20 cellular contexts compared by ENCODE assay signal in genomic region chr16:1918312-1918889, GRCh38. TPM values are rescaled to one million over a fixed set of nuclear protein-coding genes. Genes with fewer than 3 reads are reported as not detected.
DNase-seq lines count a peak whose midpoint lies in the region; ATAC-seq and TF ChIP-seq lines count a peak whose summit lies in the region.
"Had no signal": no experiment of that assay in that cellular context is flagged by ENCODE, and none has a peak within 500 bp of the region (broad histone marks: within the 10 kb centered on the region; RNA-seq: fewer than 3 reads in every experiment).

Gene HS3ST6, minus strand, starts transcription at chr16:1918415. Its CDS starts 92 bp downstream, at chr16:1918323.

- no peaks in the 10 kb centered on the region for H3K36me3 ChIP-seq in left ventricle myocardium inferior
- H3K36me3 ChIP-seq in mammary epithelial cell (ENCODE audit: insufficient read depth, low read length), result no peaks in the 10 kb centered on the region
- no peaks in the 10 kb centered on the region for H3K36me3 ChIP-seq in urinary bladder (ENCODE audit: insufficient read depth)
- H3K36me3 ChIP-seq: heart right ventricle, upper lobe of right lung had no signal

- TF ChIP-seq CTCF in left ventricle myocardium inferior (IDR thresholded peaks at IDR 0.05; ENCODE audit: borderline replicate concordance) (no peak), mammary epithelial cell (conservative IDR thresholded peaks at IDR 0.05 in 1 of 2, IDR thresholded peaks at IDR 0.05 in 1 of 2; ENCODE audit: extremely low read depth in 1 of 2, insufficient read depth in 1 of 2, low read depth in 1 of 2, low read length in 2 of 2) (no peak), progenitor cell of endocrine pancreas (IDR thresholded peaks at IDR 0.05; ENCODE audit: unreplicated experiment) (no peak)

- H3K4me3 Mint-ChIP-seq in progenitor cell of endocrine pancreas (ENCODE audit: low read depth), result no peak within 1 kb of the TSS
- H3K4me3 Mint-ChIP-seq: memory B cell; stimulated activated naive B cell treated with anti-CD40 and anti-IgM and Interleukin-4, amounts not matched to agents 10 μg/mL and 1 μg/mL and 100 μg/mL, for 72 hours had no signal

- DNase-seq in left ventricle myocardium inferior (no peak), cardiac septum (ENCODE audit: low spot score) (no peak), mammary epithelial cell (no peak), left colon (peak in 1 of 2 donors; percentile 53), progenitor cell of endocrine pancreas (ENCODE audit: low spot score, unreplicated experiment) (no peak)
- DNase-seq: activated CD4-positive, alpha-beta T cell treated with anti-CD3 and anti-CD28 coated beads, Interleukin-2, amount 50 U/mL, for 48 hours; amygdala; DMS 273 treated with DMSO at 0.1 percent for 48 hours; heart right ventricle; MM.1S; NCI-H2107; stimulated activated naive B cell treated with anti-CD40 and anti-IgM and Interleukin-4, amounts not matched to agents 10 μg/mL and 1 μg/mL and 100 μg/mL, for 72 hours had no signal

- in situ Hi-C loops in mammary epithelial cell (cut with MboI; ENCODE audit: low sequenced_read_pairs in 2 of 2), result no loop called here

- H3K27me3 ChIP-seq in left ventricle myocardium inferior (ENCODE audit: low read depth) (peaks cover 99% of the 10 kb centered on the region), mammary epithelial cell (ENCODE audit: insufficient read depth, low read length) (peaks cover 39% of the 10 kb centered on the region)

- BruUV-seq in mammary epithelial cell (replicated peaks; lab: Mats Ljungman, UMichigan), result no TSS peak

- ATAC-seq in left colon (peak; percentile 28), HG02970 (IDR thresholded peaks at IDR 0.05; ENCODE audit: low FRiP score, unreplicated experiment) (no peak), HG02885 (IDR thresholded peaks at IDR 0.05; ENCODE audit: poor library complexity, unreplicated experiment) (no peak)
- ATAC-seq: heart right ventricle; stimulated activated naive B cell treated with anti-CD40 and anti-IgM and Interleukin-4, amounts not matched to agents 10 μg/mL and 1 μg/mL and 100 μg/mL, for 72 hours; upper lobe of right lung had no signal

- intact Hi-C loops in left ventricle myocardium inferior (cut with micrococcal nuclease), result no loop called here
- intact Hi-C loops in cardiac septum (cut with DNase I), result no loop called here
- intact Hi-C loops in mammary epithelial cell (cut with micrococcal nuclease), result no loop called here
- intact Hi-C loops in left colon (cut with DNase I, micrococcal nuclease), result no loop called here

- no peaks in the 10 kb centered on the region for H3K9me3 Mint-ChIP-seq in progenitor cell of endocrine pancreas (ENCODE audit: low read depth)

- H3K9me3 ChIP-seq in left ventricle myocardium inferior (replicated peaks), result no peaks in the 10 kb centered on the region
- no peaks in the 10 kb centered on the region for H3K9me3 ChIP-seq in mammary epithelial cell (replicated peaks; ENCODE audit: insufficient read depth, low read length)
- H3K9me3 ChIP-seq: heart right ventricle, upper lobe of right lung had no signal

- H3K9ac ChIP-seq in mammary epithelial cell (ENCODE audit: insufficient read depth, low read length), result no peak within 1 kb of the TSS

- no peak within 1 kb of the TSS for H2AFZ ChIP-seq in mammary epithelial cell (ENCODE audit: low read depth, low read length)

- H3K4me1 ChIP-seq in left ventricle myocardium inferior, result peaks cover 8% of the 10 kb centered on the region
- peaks cover 8% of the 10 kb centered on the region for H3K4me1 ChIP-seq in mammary epithelial cell (ENCODE audit: insufficient read depth, low read length)
- no peaks in the 10 kb centered on the region for H3K4me1 ChIP-seq in urinary bladder (ENCODE audit: insufficient read depth)

- CTCF ChIA-PET in mammary epithelial cell (lab: Charles Lee; ENCODE audit: low non-redundant PET), result no interaction called here

- H3K4me3 ChIP-seq in left ventricle myocardium inferior (peak within 1 kb of the TSS; percentile 37), mammary epithelial cell (replicated peaks in 1 of 3; ENCODE audit: insufficient read depth in 1 of 3, low read depth in 2 of 3, low read length in 3 of 3) (no peak within 1 kb of the TSS), urinary bladder (ENCODE audit: low read depth, low read length) (peak within 1 kb of the TSS; percentile 38)
- H3K4me3 ChIP-seq: SK-N-MC, upper lobe of right lung had no signal

- peaks cover 5% of the 10 kb centered on the region for H3K4me1 Mint-ChIP-seq in progenitor cell of endocrine pancreas (ENCODE audit: low read depth)

- dilution Hi-C loops in mammary epithelial cell (cut with HindIII; ENCODE audit: low sequenced_read_pairs), result no loop called here

- no peaks in the 10 kb centered on the region for H3K36me3 Mint-ChIP-seq in progenitor cell of endocrine pancreas (ENCODE audit: insufficient read depth)
- H3K36me3 Mint-ChIP-seq: memory B cell; stimulated activated naive B cell treated with anti-CD40 and anti-IgM and Interleukin-4, amounts not matched to agents 10 μg/mL and 1 μg/mL and 100 μg/mL, for 72 hours had no signal

- H4K20me1 ChIP-seq in mammary epithelial cell (ENCODE audit: insufficient read depth, low read length), result peaks cover 5% of the 10 kb centered on the region

- H3K4me2 ChIP-seq in mammary epithelial cell (ENCODE audit: insufficient read depth, low read depth, low read length), result peak within 1 kb of the TSS; percentile 18

- H3K27ac ChIP-seq in left ventricle myocardium inferior (replicated peaks) (no peak within 1 kb of the TSS), mammary epithelial cell (ENCODE audit: insufficient read depth, low read depth, low read length) (no peak within 1 kb of the TSS), urinary bladder (ENCODE audit: low read depth) (no peak within 1 kb of the TSS)
- H3K27ac ChIP-seq: heart right ventricle, SK-N-MC, upper lobe of right lung had no signal

- no peak within 1 kb of the TSS for H3K27ac Mint-ChIP-seq in progenitor cell of endocrine pancreas
- H3K27ac Mint-ChIP-seq: memory B cell; stimulated activated naive B cell treated with anti-CD40 and anti-IgM and Interleukin-4, amounts not matched to agents 10 μg/mL and 1 μg/mL and 100 μg/mL, for 72 hours had no signal

- 11% methylated on average over 5 of the region's 65 CpGs for WGBS in mammary epithelial cell (ENCODE audit: low coverage, missing lambda C conversion rate)
- 1% methylated on average over 63 of the region's 65 CpGs for WGBS in urinary bladder

- no peaks in the 10 kb centered on the region for H3K79me2 ChIP-seq in mammary epithelial cell (ENCODE audit: insufficient read depth, low read length)

- H3K27me3 Mint-ChIP-seq in progenitor cell of endocrine pancreas, result peaks cover 65% of the 10 kb centered on the region

RNA-seq across cellular contexts. Expression of gene HS3ST6, which starts in this region (rescaled TPM):
- total RNA-seq in left ventricle myocardium inferior (not detected), cardiac septum (not detected), mammary epithelial cell (not detected), left colon (10 to 100 TPM in 1 of 2 donors, under 1 TPM in 1; 0.31 to 11.8 TPM), urinary bladder (1.8 TPM), progenitor cell of endocrine pancreas (0.46 TPM in 1 of 2 replicates, not detected in the other)
- polyA plus RNA-seq in mammary epithelial cell (not detected), urinary bladder (1.6 TPM)
- not detected for polyA minus RNA-seq in mammary epithelial cell
- total RNA-seq: epithelial cell of proximal tubule, heart right ventricle, HT1080, upper lobe of right lung had no signal

Comparison
In these comparisons a context has a peak if more than half of its experiments do, and no peak if none do; other contexts are left out.
1. H3K4me3 ChIP-seq: peak in left ventricle myocardium inferior (single experiment) and urinary bladder (single experiment); none in mammary epithelial cell (0 of 3).